8 cellular contexts compared by ENCODE assay signal in the genomic region with DNA sequence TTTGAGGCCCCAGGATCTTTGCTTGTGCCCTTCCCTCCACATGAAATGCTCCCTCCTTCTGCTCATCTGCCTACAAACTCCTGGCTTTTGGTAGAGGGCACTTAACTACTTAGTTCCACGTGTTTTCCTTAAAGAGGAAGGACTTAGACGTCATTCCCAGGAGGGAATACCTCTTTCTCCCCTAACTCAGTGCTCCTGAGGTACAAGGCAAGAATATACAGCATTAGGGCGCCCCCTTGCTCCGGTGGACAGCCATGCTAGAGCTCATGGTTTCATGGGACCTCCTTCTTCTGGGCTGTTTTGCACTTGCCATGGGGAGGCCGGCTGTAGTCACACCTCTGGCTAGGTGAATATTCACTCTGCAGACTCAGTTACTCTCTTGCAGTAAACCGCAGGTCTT.
DNase-seq lines count a peak whose midpoint lies in the region; ATAC-seq and TF ChIP-seq lines count a peak whose summit lies in the region.

No MANE protein-coding gene starts in this region.

- no peak overlapping the region for H3K27ac Mint-ChIP-seq in activated T-cell treated with anti-CD3 and anti-CD28 coated beads, Interleukin-2, amount 50 U/mL, for 24 hours
- no peak overlapping the region for H3K27ac Mint-ChIP-seq in stimulated activated memory B cell treated with anti-CD40 and anti-IgM and Interleukin-4, amounts not matched to agents 10 μg/mL and 1 μg/mL and 100 μg/mL, for 72 hours

- no peaks in the 10 kb centered on the region for H3K36me3 Mint-ChIP-seq in activated T-cell treated with anti-CD3 and anti-CD28 coated beads, Interleukin-2, amount 50 U/mL, for 24 hours (ENCODE audit: low read depth)
- H3K36me3 Mint-ChIP-seq in stimulated activated memory B cell treated with anti-CD40 and anti-IgM and Interleukin-4, amounts not matched to agents 10 μg/mL and 1 μg/mL and 100 μg/mL, for 72 hours, result peaks cover 15% of the 10 kb centered on the region

- peaks cover 0 to under 1% (median 0%) of the 10 kb centered on the region in 9 donors for H3K27me3 ChIP-seq in heart left ventricle

- no peak for TF ChIP-seq POLR2A in heart left ventricle (IDR thresholded peaks at IDR 0.05)

- WGBS in heart left ventricle, 4 donors, result 23 to 31% (median 29%) methylated on average over 6 of the region's 6 CpGs

- peak; percentile 41 to 67 (median 56) for TF ChIP-seq CTCF in heart left ventricle (IDR thresholded peaks at IDR 0.05)

- H3K9me3 Mint-ChIP-seq in activated T-cell treated with anti-CD3 and anti-CD28 coated beads, Interleukin-2, amount 50 U/mL, for 24 hours, result no peaks in the 10 kb centered on the region
- H3K9me3 Mint-ChIP-seq in stimulated activated memory B cell treated with anti-CD40 and anti-IgM and Interleukin-4, amounts not matched to agents 10 μg/mL and 1 μg/mL and 100 μg/mL, for 72 hours, result no peaks in the 10 kb centered on the region

- no peaks in the 10 kb centered on the region for H3K36me3 ChIP-seq in heart left ventricle

- no peaks in the 10 kb centered on the region for H3K9me3 ChIP-seq in heart left ventricle

- H3K27me3 Mint-ChIP-seq in activated T-cell treated with anti-CD3 and anti-CD28 coated beads, Interleukin-2, amount 50 U/mL, for 24 hours, result peaks cover 28% of the 10 kb centered on the region
- H3K27me3 Mint-ChIP-seq in stimulated activated memory B cell treated with anti-CD40 and anti-IgM and Interleukin-4, amounts not matched to agents 10 μg/mL and 1 μg/mL and 100 μg/mL, for 72 hours, result no peaks in the 10 kb centered on the region

- H3K27ac ChIP-seq in heart left ventricle, result no peak overlapping the region

- H3K4me1 Mint-ChIP-seq in activated T-cell treated with anti-CD3 and anti-CD28 coated beads, Interleukin-2, amount 50 U/mL, for 24 hours (ENCODE audit: low read depth), result peaks cover 3% of the 10 kb centered on the region
- H3K4me1 Mint-ChIP-seq in stimulated activated memory B cell treated with anti-CD40 and anti-IgM and Interleukin-4, amounts not matched to agents 10 μg/mL and 1 μg/mL and 100 μg/mL, for 72 hours, result no peaks in the 10 kb centered on the region

- intact Hi-C loops in heart left ventricle (cut with DNase I), result loop anchor here in 9 of 10 donors (1.0 to 10.0 kb wide), 7 partner anchors 52 to 440 kb away; no protein-coding TSS in a partner anchor

- peak; percentile 55 to 82 (median 72) for ATAC-seq in heart left ventricle
- ATAC-seq in stimulated activated memory B cell treated with anti-CD40 and anti-IgM and Interleukin-4, amounts not matched to agents 10 μg/mL and 1 μg/mL and 100 μg/mL, for 72 hours, result peak; percentile 62
- no peak for ATAC-seq in GM21737 (IDR thresholded peaks at IDR 0.05; ENCODE audit: unreplicated experiment)

- H3K4me3 Mint-ChIP-seq in activated T-cell treated with anti-CD3 and anti-CD28 coated beads, Interleukin-2, amount 50 U/mL, for 24 hours, result no peak overlapping the region
- H3K4me3 Mint-ChIP-seq in stimulated activated memory B cell treated with anti-CD40 and anti-IgM and Interleukin-4, amounts not matched to agents 10 μg/mL and 1 μg/mL and 100 μg/mL, for 72 hours, result no peak overlapping the region

- no peak overlapping the region for H3K4me3 ChIP-seq in heart left ventricle

- DNase-seq in activated T-cell treated with anti-CD3 and anti-CD28 coated beads, Interleukin-2, amount 50 U/mL, for 24 hours, result peak; percentile 39
- DNase-seq in activated T-cell treated with anti-CD3 and anti-CD28 coated beads for 4 hours, result no peak
- peak; percentile 22 for DNase-seq in HT1080 (ENCODE audit: low read depth)
- DNase-seq in SKM-1 (lab: John Stamatoyannopoulos, UW; ENCODE audit: unreplicated experiment), result peak; percentile 15
- DNase-seq in heart left ventricle, result peak; percentile 44 to 77 (median 56)
- no peak for DNase-seq in activated effector memory CD4-positive, alpha-beta T cell treated with Interleukin-2 at 50 U/mL for 16 hours

- H3K4me1 ChIP-seq in heart left ventricle, result no peaks in the 10 kb centered on the region

Comparison
In these comparisons a context has a peak if more than half of its experiments do, and no peak if none do; other contexts are left out.
1. DNase-seq: peak in activated T-cell treated with anti-CD3 and anti-CD28 coated beads, Interleukin-2, amount 50 U/mL, for 24 hours (single experiment), HT1080 (single experiment), SKM-1 (single experiment) and heart left ventricle (5 of 5); none in activated T-cell treated with anti-CD3 and anti-CD28 coated beads for 4 hours (single experiment) and activated effector memory CD4-positive, alpha-beta T cell treated with Interleukin-2 at 50 U/mL for 16 hours (single experiment).